Comparison of ENCODE assay signal across 2 cellular contexts in the genomic region with DNA sequence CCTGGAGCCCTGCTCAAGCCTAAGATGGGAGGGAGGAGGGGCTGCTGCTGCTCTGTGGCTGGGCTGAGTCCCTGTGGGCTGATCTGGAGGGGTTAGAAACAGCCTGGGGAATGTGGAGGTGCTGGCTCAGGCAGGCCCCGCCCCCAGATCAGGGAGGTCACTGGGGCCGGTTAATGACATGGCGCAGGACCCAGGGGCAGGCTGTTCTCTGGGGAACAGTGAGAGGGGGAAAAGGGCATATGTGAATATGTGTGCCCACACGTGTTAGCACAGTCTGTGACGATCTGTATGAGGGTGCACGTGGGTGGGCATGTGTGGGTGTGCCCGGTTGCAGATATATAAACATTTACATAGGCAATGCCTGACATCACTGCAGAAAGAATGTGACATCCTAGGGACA.
A peak's percentile ranks its signal among the peaks of the same experiment; 100 is the strongest.
TF ChIP-seq lines count a peak whose summit lies in the region.

No MANE protein-coding gene starts in this region.

TF ChIP-seq in HepG2, 621 proteins besides CTCF, POLR2A, EP300 and RAD21 (continued from another document):
- no peak for TF ChIP-seq ZNF7 (CRISPR knock-in tag; IDR thresholded peaks at IDR 0.05)
- TF ChIP-seq, protein P1, sequence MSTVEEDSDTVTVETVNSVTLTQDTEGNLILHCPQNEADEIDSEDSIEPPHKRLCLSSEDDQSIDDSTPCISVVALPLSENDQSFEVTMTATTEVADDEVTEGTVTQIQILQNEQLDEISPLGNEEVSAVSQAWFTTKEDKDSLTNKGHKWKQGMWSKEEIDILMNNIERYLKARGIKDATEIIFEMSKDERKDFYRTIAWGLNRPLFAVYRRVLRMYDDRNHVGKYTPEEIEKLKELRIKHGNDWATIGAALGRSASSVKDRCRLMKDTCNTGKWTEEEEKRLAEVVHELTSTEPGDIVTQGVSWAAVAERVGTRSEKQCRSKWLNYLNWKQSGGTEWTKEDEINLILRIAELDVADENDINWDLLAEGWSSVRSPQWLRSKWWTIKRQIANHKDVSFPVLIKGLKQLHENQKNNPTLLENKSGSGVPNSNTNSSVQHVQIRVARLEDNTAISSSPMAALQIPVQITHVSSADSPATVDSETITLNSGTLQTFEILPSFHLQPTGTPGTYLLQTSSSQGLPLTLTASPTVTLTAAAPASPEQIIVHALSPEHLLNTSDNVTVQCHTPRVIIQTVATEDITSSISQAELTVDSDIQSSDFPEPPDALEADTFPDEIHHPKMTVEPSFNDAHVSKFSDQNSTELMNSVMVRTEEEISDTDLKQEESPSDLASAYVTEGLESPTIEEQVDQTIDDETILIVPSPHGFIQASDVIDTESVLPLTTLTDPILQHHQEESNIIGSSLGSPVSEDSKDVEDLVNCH (CRISPR knock-in tag; IDR thresholded peaks at IDR 0.05): no peak
- TF ChIP-seq, protein P2, sequence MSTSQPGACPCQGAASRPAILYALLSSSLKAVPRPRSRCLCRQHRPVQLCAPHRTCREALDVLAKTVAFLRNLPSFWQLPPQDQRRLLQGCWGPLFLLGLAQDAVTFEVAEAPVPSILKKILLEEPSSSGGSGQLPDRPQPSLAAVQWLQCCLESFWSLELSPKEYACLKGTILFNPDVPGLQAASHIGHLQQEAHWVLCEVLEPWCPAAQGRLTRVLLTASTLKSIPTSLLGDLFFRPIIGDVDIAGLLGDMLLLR (CRISPR knock-in tag; IDR thresholded peaks at IDR 0.05): no peak
- TF ChIP-seq SMAD1 (CRISPR knock-in tag; IDR thresholded peaks at IDR 0.05; ENCODE audit: borderline replicate concordance, low read depth): no peak
- TF ChIP-seq, protein P3, sequence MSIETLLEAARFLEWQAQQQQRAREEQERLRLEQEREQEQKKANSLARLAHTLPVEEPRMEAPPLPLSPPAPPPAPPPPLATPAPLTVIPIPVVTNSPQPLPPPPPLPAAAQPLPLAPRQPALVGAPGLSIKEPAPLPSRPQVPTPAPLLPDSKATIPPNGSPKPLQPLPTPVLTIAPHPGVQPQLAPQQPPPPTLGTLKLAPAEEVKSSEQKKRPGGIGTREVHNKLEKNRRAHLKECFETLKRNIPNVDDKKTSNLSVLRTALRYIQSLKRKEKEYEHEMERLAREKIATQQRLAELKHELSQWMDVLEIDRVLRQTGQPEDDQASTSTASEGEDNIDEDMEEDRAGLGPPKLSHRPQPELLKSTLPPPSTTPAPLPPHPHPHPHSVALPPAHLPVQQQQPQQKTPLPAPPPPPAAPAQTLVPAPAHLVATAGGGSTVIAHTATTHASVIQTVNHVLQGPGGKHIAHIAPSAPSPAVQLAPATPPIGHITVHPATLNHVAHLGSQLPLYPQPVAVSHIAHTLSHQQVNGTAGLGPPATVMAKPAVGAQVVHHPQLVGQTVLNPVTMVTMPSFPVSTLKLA (IDR thresholded peaks at IDR 0.05): peak; percentile 64

TF ChIP-seq in K562, 482 proteins besides CTCF, POLR2A, EP300 and RAD21 (continued from another document):
- TF ChIP-seq, protein P4, sequence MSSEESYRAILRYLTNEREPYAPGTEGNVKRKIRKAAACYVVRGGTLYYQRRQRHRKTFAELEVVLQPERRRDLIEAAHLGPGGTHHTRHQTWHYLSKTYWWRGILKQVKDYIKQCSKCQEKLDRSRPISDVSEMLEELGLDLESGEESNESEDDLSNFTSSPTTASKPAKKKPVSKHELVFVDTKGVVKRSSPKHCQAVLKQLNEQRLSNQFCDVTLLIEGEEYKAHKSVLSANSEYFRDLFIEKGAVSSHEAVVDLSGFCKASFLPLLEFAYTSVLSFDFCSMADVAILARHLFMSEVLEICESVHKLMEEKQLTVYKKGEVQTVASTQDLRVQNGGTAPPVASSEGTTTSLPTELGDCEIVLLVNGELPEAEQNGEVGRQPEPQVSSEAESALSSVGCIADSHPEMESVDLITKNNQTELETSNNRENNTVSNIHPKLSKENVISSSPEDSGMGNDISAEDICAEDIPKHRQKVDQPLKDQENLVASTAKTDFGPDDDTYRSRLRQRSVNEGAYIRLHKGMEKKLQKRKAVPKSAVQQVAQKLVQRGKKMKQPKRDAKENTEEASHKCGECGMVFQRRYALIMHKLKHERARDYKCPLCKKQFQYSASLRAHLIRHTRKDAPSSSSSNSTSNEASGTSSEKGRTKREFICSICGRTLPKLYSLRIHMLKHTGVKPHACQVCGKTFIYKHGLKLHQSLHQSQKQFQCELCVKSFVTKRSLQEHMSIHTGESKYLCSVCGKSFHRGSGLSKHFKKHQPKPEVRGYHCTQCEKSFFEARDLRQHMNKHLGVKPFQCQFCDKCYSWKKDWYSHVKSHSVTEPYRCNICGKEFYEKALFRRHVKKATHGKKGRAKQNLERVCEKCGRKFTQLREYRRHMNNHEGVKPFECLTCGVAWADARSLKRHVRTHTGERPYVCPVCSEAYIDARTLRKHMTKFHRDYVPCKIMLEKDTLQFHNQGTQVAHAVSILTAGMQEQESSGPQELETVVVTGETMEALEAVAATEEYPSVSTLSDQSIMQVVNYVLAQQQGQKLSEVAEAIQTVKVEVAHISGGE (CRISPR knock-in tag; IDR thresholded peaks at IDR 0.05): no peak
- TF ChIP-seq ZNF431 (CRISPR knock-in tag; IDR thresholded peaks at IDR 0.05) (no peak), ZNF316 (IDR thresholded peaks at IDR 0.05) (no peak), ZNF778 (CRISPR knock-in tag; IDR thresholded peaks at IDR 0.05) (no peak), FIP1L1 (IDR thresholded peaks at IDR 0.05; ENCODE audit: low read depth, low read length, poor library complexity, severe bottlenecking) (no peak), HMG20B (CRISPR knock-in tag; IDR thresholded peaks at IDR 0.05) (no peak), MCM7 (IDR thresholded peaks at IDR 0.05) (no peak), GATA2 (CRISPR knock-in tag; IDR thresholded peaks at IDR 0.05) (no peak)
- TF ChIP-seq, protein P5, sequence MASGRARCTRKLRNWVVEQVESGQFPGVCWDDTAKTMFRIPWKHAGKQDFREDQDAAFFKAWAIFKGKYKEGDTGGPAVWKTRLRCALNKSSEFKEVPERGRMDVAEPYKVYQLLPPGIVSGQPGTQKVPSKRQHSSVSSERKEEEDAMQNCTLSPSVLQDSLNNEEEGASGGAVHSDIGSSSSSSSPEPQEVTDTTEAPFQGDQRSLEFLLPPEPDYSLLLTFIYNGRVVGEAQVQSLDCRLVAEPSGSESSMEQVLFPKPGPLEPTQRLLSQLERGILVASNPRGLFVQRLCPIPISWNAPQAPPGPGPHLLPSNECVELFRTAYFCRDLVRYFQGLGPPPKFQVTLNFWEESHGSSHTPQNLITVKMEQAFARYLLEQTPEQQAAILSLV (tag; IDR thresholded peaks at IDR 0.05): no peak
- TF ChIP-seq, protein P6, sequence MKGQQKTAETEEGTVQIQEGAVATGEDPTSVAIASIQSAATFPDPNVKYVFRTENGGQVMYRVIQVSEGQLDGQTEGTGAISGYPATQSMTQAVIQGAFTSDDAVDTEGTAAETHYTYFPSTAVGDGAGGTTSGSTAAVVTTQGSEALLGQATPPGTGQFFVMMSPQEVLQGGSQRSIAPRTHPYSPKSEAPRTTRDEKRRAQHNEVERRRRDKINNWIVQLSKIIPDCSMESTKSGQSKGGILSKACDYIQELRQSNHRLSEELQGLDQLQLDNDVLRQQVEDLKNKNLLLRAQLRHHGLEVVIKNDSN (CRISPR knock-in tag; IDR thresholded peaks at IDR 0.05): no peak
